In the genomic region with DNA sequence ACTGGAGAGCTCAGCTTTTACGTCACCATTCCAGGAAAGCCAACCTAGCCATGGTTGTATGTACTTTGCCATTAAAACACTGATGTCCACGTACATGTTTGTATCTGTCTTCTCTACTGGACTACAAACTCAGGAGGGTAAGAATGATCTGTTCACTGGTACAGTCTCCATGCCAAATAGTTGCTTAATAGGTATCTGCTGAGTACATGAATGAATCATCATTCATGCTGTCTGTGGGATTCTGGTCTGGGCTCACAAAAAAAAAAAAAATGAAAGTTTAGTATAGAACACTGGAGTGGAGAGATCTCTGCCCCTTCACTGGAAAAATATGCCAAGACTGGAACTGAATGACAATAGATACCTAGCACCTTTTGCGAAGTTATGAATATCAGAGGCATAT, we compare ENCODE assay signal across 13 cellular contexts.
DNase-seq lines count a peak whose midpoint lies in the region; ATAC-seq, FAIRE-seq and TF ChIP-seq lines count a peak whose summit lies in the region.
"Had no signal": no experiment of that assay in that cellular context is flagged by ENCODE, and none has a peak within 500 bp of the region (broad histone marks: within the 10 kb centered on the region; RNA-seq: fewer than 3 reads in every experiment).

No MANE protein-coding gene starts in this region.

- no peak for ATAC-seq in HG03457 (IDR thresholded peaks at IDR 0.05; ENCODE audit: unreplicated experiment)
- ATAC-seq: T-cell had no signal

- in situ Hi-C loops in KBM-7 (cut with MboI; ENCODE audit: low pct_unique_long_range_greater_than_20kb, low sequenced_read_pairs), result no loop called here

- H3K36me3 ChIP-seq in smooth muscle cell (ENCODE audit: low read depth), result no peaks in the 10 kb centered on the region
- H3K36me3 ChIP-seq: thoracic aorta had no signal

- 86% methylated on average over 3 of the region's 3 CpGs for WGBS in smooth muscle cell (ENCODE audit: low lambda C conversion rate)

- no peaks in the 10 kb centered on the region for H3F3A ChIP-seq in smooth muscle cell (ENCODE audit: low read depth)

- H3K27me3 ChIP-seq in smooth muscle cell (ENCODE audit: low read depth), result no peaks in the 10 kb centered on the region

- TF ChIP-seq POLR2A in GM12891 (IDR thresholded peaks at IDR 0.05; ENCODE audit: low read depth, low read length), result no peak

- no peak for TF ChIP-seq CTCF in smooth muscle cell (IDR thresholded peaks at IDR 0.05; ENCODE audit: borderline replicate concordance, insufficient read depth, poor library complexity, severe bottlenecking)

- no peaks in the 10 kb centered on the region for H3K9me3 ChIP-seq in smooth muscle cell (replicated peaks; ENCODE audit: low read depth)
- H3K9me3 ChIP-seq: thoracic aorta had no signal

- H3K4me3 ChIP-seq in smooth muscle cell, result no peak overlapping the region
- H3K4me3 ChIP-seq: thoracic aorta had no signal

- no peaks in the 10 kb centered on the region for H3K79me2 ChIP-seq in smooth muscle cell (ENCODE audit: low read depth)

- H3K4me2 ChIP-seq in smooth muscle cell, result no peak overlapping the region

- H4K20me1 ChIP-seq in smooth muscle cell (ENCODE audit: low read depth), result no peaks in the 10 kb centered on the region

- no peak overlapping the region for H2AFZ ChIP-seq in smooth muscle cell (ENCODE audit: low read depth)

- DNase-seq in GM12891 (ENCODE audit: insufficient read length, low spot score) (no peak), MV-4-11 (lab: John Stamatoyannopoulos, UW) (peak; percentile 80), epidermal melanocyte (ENCODE audit: insufficient read length, low spot score) (peak; percentile 22), smooth muscle cell (lab: John Stamatoyannopoulos, UW; ENCODE audit: unreplicated experiment) (no peak), KBM-7 (no peak), NCI-H1048 (lab: John Stamatoyannopoulos, UW) (no peak)
- DNase-seq: activated CD8-positive, alpha-beta memory T cell treated with anti-CD3 and anti-CD28 coated beads for 24 hours; anterior cingulate cortex; NCI-H82; T-cell had no signal

- peak; percentile 93 for FAIRE-seq in GM12891 (lab: Jason Lieb, UNC)
- FAIRE-seq: endothelial cell of umbilical vein had no signal

- no peaks in the 10 kb centered on the region for H3K4me1 ChIP-seq in smooth muscle cell (ENCODE audit: low read depth)

- H3K27ac ChIP-seq in smooth muscle cell (ENCODE audit: low read depth), result peak overlapping the region; percentile 49
- H3K27ac ChIP-seq: thoracic aorta had no signal

- H3K9ac ChIP-seq in smooth muscle cell (ENCODE audit: low read depth), result no peak overlapping the region

TF ChIP-seq in GM12891, 5 proteins besides CTCF, POLR2A, EP300 and RAD21:
- TF ChIP-seq TAF1 (IDR thresholded peaks at IDR 0.05; ENCODE audit: low read depth, low read length), result no peak
- TF ChIP-seq SPI1 (IDR thresholded peaks at IDR 0.05; ENCODE audit: low read depth, low read length), result no peak
- TF ChIP-seq POLR2AphosphoS5 (IDR thresholded peaks at IDR 0.05; ENCODE audit: low read depth, low read length), result no peak
- no peak for TF ChIP-seq PAX5 (IDR thresholded peaks at IDR 0.05; ENCODE audit: insufficient read depth, low read length, severe bottlenecking)
- no peak for TF ChIP-seq POU2F2 (IDR thresholded peaks at IDR 0.05; ENCODE audit: low read depth, low read length)

Comparison
In these comparisons a context has a peak if more than half of its experiments do, and no peak if none do; other contexts are left out.
1. DNase-seq: peak in MV-4-11 (single experiment) and epidermal melanocyte (single experiment); none in GM12891 (single experiment), smooth muscle cell (single experiment), KBM-7 (single experiment) and NCI-H1048 (single experiment).